ENCODE assay signal across 8 cellular contexts in the genomic region with DNA sequence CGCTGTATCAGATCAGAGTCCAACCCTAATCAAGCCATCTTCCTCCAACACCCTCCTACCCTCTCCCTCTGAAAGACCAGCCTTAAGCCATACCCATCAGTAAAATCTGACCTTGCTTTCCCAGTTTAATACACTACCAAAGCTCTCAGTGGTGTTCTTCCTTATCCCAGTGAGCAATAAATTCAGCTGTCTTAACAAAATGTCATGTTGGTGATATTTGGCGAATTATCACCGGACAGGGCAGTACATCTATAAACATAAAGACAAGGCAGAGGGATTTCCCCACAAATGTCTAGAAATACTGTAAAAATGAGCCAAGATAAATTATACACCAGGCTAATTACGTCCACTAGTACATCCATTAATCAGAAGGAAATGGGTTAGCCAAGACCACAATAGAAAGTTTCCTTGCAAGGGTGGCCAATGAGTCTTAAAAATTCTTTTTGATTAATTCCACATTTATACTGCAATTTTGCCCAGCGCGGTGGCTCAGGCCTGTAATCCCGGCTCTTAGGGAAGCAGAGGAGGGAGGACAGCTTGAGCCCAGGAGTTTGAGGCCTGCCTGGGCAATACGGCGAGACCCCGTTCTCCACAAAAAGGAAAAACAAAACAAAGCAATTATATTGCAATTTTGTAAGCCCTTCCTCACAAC. TPM values are rescaled to one million over a fixed set of nuclear protein-coding genes. Genes with fewer than 3 reads are reported as not detected.
A peak's percentile ranks its signal among the peaks of the same experiment; 100 is the strongest.
DNase-seq lines count a peak whose midpoint lies in the region; ATAC-seq and TF ChIP-seq lines count a peak whose summit lies in the region.

No MANE protein-coding gene starts in this region.

- H3K9me3 Mint-ChIP-seq in T-helper 2 cell treated with Interferon-gamma antibody and Interleukin-4, amounts not matched to agents 5 μg/mL and 100 μg/mL, for 36 hours = no peaks in the 10 kb centered on the region
- no peaks in the 10 kb centered on the region for H3K9me3 Mint-ChIP-seq in activated naive CD8-positive, alpha-beta T cell treated with anti-CD3 and anti-CD28 coated beads for 36 hours

- peak overlapping the region; percentile 92 for H3K4me3 ChIP-seq in kidney epithelial cell (ENCODE audit: low read depth, low read length)
- peak overlapping the region; percentile 75 for H3K4me3 ChIP-seq in suprapubic skin

- no peak for ATAC-seq in HG02852 (IDR thresholded peaks at IDR 0.05; ENCODE audit: unreplicated experiment)

- no peak for TF ChIP-seq POLR2A in suprapubic skin (IDR thresholded peaks at IDR 0.05)

- peaks cover 35% of the 10 kb centered on the region for H3K4me1 ChIP-seq in suprapubic skin

- H3K27ac Mint-ChIP-seq in T-helper 2 cell treated with Interferon-gamma antibody and Interleukin-4, amounts not matched to agents 5 μg/mL and 100 μg/mL, for 36 hours = peak overlapping the region; percentile 93
- peak overlapping the region; percentile 82 for H3K27ac Mint-ChIP-seq in activated naive CD8-positive, alpha-beta T cell treated with anti-CD3 and anti-CD28 coated beads for 36 hours

- TF ChIP-seq EP300 in suprapubic skin (IDR thresholded peaks at IDR 0.05) = no peak

- H3K36me3 ChIP-seq in kidney epithelial cell (ENCODE audit: control insufficient read depth, insufficient read depth, low read length) (no peaks in the 10 kb centered on the region), suprapubic skin (peaks cover 3% of the 10 kb centered on the region)

- peaks cover 42% of the 10 kb centered on the region for H3K36me3 Mint-ChIP-seq in T-helper 2 cell treated with Interferon-gamma antibody and Interleukin-4, amounts not matched to agents 5 μg/mL and 100 μg/mL, for 36 hours (ENCODE audit: low read depth)
- H3K36me3 Mint-ChIP-seq in activated naive CD8-positive, alpha-beta T cell treated with anti-CD3 and anti-CD28 coated beads for 36 hours = peaks cover 40% of the 10 kb centered on the region

- H3K4me1 Mint-ChIP-seq in T-helper 2 cell treated with Interferon-gamma antibody and Interleukin-4, amounts not matched to agents 5 μg/mL and 100 μg/mL, for 36 hours (ENCODE audit: low read depth) = peaks cover 35% of the 10 kb centered on the region
- H3K4me1 Mint-ChIP-seq in activated naive CD8-positive, alpha-beta T cell treated with anti-CD3 and anti-CD28 coated beads for 36 hours = peaks cover 50% of the 10 kb centered on the region

- H3K27ac ChIP-seq in suprapubic skin = peak overlapping the region; percentile 91

- no peaks in the 10 kb centered on the region for H3K27me3 Mint-ChIP-seq in T-helper 2 cell treated with Interferon-gamma antibody and Interleukin-4, amounts not matched to agents 5 μg/mL and 100 μg/mL, for 36 hours (ENCODE audit: low read depth)
- no peaks in the 10 kb centered on the region for H3K27me3 Mint-ChIP-seq in activated naive CD8-positive, alpha-beta T cell treated with anti-CD3 and anti-CD28 coated beads for 36 hours

- WGBS in suprapubic skin = 29% methylated on average over 10 of the region's 10 CpGs

- TF ChIP-seq CTCF in kidney epithelial cell (IDR thresholded peaks at IDR 0.05; ENCODE audit: insufficient read depth, low read length, poor library complexity, severe bottlenecking) (no peak), suprapubic skin (IDR thresholded peaks at IDR 0.05) (no peak)

- no peaks in the 10 kb centered on the region for H3K9me3 ChIP-seq in suprapubic skin

- peak overlapping the region; percentile 91 for H3K4me3 Mint-ChIP-seq in T-helper 2 cell treated with Interferon-gamma antibody and Interleukin-4, amounts not matched to agents 5 μg/mL and 100 μg/mL, for 36 hours
- peak overlapping the region; percentile 95 for H3K4me3 Mint-ChIP-seq in activated naive CD8-positive, alpha-beta T cell treated with anti-CD3 and anti-CD28 coated beads for 36 hours

- H3K27me3 ChIP-seq in kidney epithelial cell (ENCODE audit: control insufficient read depth, insufficient read depth, low read length) = no peaks in the 10 kb centered on the region
- no peaks in the 10 kb centered on the region for H3K27me3 ChIP-seq in suprapubic skin

- DNase-seq in T-helper 2 cell treated with Interferon-gamma antibody and Interleukin-4, amounts not matched to agents 5 μg/mL and 100 μg/mL, for 36 hours (ENCODE audit: low spot score) = no peak
- DNase-seq in T-helper 2 cell = no peak
- DNase-seq in activated naive CD8-positive, alpha-beta T cell treated with anti-CD3 and anti-CD28 coated beads for 36 hours = no peak
- no peak for DNase-seq in kidney epithelial cell (ENCODE audit: low read depth)
- no peak for DNase-seq in suprapubic skin (ENCODE audit: low spot score in 2 of 2)
- DNase-seq in 8988T = no peak
- no peak for DNase-seq in hippocampal formation (lab: John Stamatoyannopoulos, UW)

RNA-seq across cellular contexts. Expression of gene RARS2, which starts 0.9 kb away (rescaled TPM):
- 10 to 100 TPM; 19.5 to 21.8 TPM for total RNA-seq in activated naive CD8-positive, alpha-beta T cell treated with anti-CD3 and anti-CD28 coated beads for 36 hours
- total RNA-seq in kidney epithelial cell (31.6 and 35.5 TPM in 2 replicates), suprapubic skin (10 to 100 TPM; 16.4 to 29.6 (median 19.7) TPM)

RNA-seq across cellular contexts. Expression of gene ORC3, which starts 1.1 kb away (rescaled TPM):
- total RNA-seq in activated naive CD8-positive, alpha-beta T cell treated with anti-CD3 and anti-CD28 coated beads for 36 hours = 10 to 100 TPM; 35.4 to 37.4 TPM
- total RNA-seq in kidney epithelial cell (20.2 and 20.9 TPM in 2 replicates), suprapubic skin (10 to 100 TPM in 3 of 4 donors, 1 to 10 TPM in 1; 9.7 to 30.6 (median 12.9) TPM)
